ENCODE assay signal across 8 cellular contexts in genomic region chr16:57479422-57480126, GRCh38. TPM values are rescaled to one million over a fixed set of nuclear protein-coding genes. Genes with fewer than 3 reads are reported as not detected.
DNase-seq lines count a peak whose midpoint lies in the region; ATAC-seq and TF ChIP-seq lines count a peak whose summit lies in the region.

No MANE protein-coding gene starts in this region.

- CTCF ChIA-PET in Calu3 (lab: Charles Lee): interaction anchor here (0.6 to 1.7 kb wide), 5 partner anchors 17 to 412 kb away, joined by 3 to 5 read pairs (median 3); partner anchors contain the start of genes CIAPIN1, COQ9 and POLR2C
- CTCF ChIA-PET in activated CD8-positive, alpha-beta memory T cell treated with anti-CD3 and anti-CD28 coated beads, Interleukin-2, amount 10 ng/mL, durations not matched to agents 7 days and 5 days (lab: Charles Lee): no interaction called here

- H3K27me3 Mint-ChIP-seq in Calu3 (ENCODE audit: unreplicated experiment): no peaks in the 10 kb centered on the region
- no peaks in the 10 kb centered on the region for H3K27me3 Mint-ChIP-seq in activated CD8-positive, alpha-beta memory T cell treated with anti-CD3 and anti-CD28 coated beads, Interleukin-2, amount 10 ng/mL, durations not matched to agents 7 days and 5 days

- TF ChIP-seq CTCF in Calu3 (IDR thresholded peaks at IDR 0.05; ENCODE audit: unreplicated experiment): no peak
- no peak for TF ChIP-seq CTCF in esophagus squamous epithelium (IDR thresholded peaks at IDR 0.05)

- no peak for ATAC-seq in activated CD8-positive, alpha-beta memory T cell treated with anti-CD3 and anti-CD28 coated beads, Interleukin-2, amount 10 ng/mL, durations not matched to agents 7 days and 5 days
- ATAC-seq in HG03378 (IDR thresholded peaks at IDR 0.05; ENCODE audit: unreplicated experiment): no peak

- H3K4me1 Mint-ChIP-seq in Calu3 (ENCODE audit: low read depth, unreplicated experiment): peaks cover 25% of the 10 kb centered on the region
- H3K4me1 Mint-ChIP-seq in activated CD8-positive, alpha-beta memory T cell treated with anti-CD3 and anti-CD28 coated beads, Interleukin-2, amount 10 ng/mL, durations not matched to agents 7 days and 5 days: peaks cover 16% of the 10 kb centered on the region

- DNase-seq in Calu3 (no peak), NCI-H446 (lab: John Stamatoyannopoulos, UW) (peak; percentile 7 to 50), esophagus squamous epithelium (lab: John Stamatoyannopoulos, UW) (no peak), NCI-H345 (lab: John Stamatoyannopoulos, UW) (no peak), occipital lobe (lab: John Stamatoyannopoulos, UW) (no peak)
- no peak for DNase-seq in activated CD8-positive, alpha-beta memory T cell treated with anti-CD3 and anti-CD28 coated beads, Interleukin-2, amount 10 ng/mL, durations not matched to agents 7 days and 5 days

- TF ChIP-seq POLR2A in esophagus squamous epithelium (IDR thresholded peaks at IDR 0.05): no peak

- BruUV-seq in Calu3 (replicated peaks; lab: Mats Ljungman, UMichigan): no TSS peak

- H3K4me3 Mint-ChIP-seq in Calu3 (ENCODE audit: low read depth, unreplicated experiment): peak overlapping the region; percentile 60
- H3K4me3 Mint-ChIP-seq in activated CD8-positive, alpha-beta memory T cell treated with anti-CD3 and anti-CD28 coated beads, Interleukin-2, amount 10 ng/mL, durations not matched to agents 7 days and 5 days: no peak overlapping the region

- peak overlapping the region in 3 of 4 donors; percentile 5 to 77 (median 31) for H3K27ac ChIP-seq in esophagus squamous epithelium
- peak overlapping the region; percentile 54 for H3K27ac ChIP-seq in muscle layer of duodenum (ENCODE audit: low read length)

- H3K9me3 Mint-ChIP-seq in Calu3 (ENCODE audit: low read depth, unreplicated experiment): no peaks in the 10 kb centered on the region
- no peaks in the 10 kb centered on the region for H3K9me3 Mint-ChIP-seq in activated CD8-positive, alpha-beta memory T cell treated with anti-CD3 and anti-CD28 coated beads, Interleukin-2, amount 10 ng/mL, durations not matched to agents 7 days and 5 days (ENCODE audit: low read depth)

- H3K4me1 ChIP-seq in esophagus squamous epithelium (peaks cover 30 to 62% (median 30%) of the 10 kb centered on the region in 3 donors), muscle layer of duodenum (ENCODE audit: control insufficient read depth in 1 of 2, insufficient read depth in 2 of 2, low read length in 2 of 2) (peaks cover 0 to 15% of the 10 kb centered on the region in 2 donors)

- H3K36me3 Mint-ChIP-seq in Calu3 (ENCODE audit: insufficient read depth, unreplicated experiment): peaks cover 5% of the 10 kb centered on the region
- H3K36me3 Mint-ChIP-seq in activated CD8-positive, alpha-beta memory T cell treated with anti-CD3 and anti-CD28 coated beads, Interleukin-2, amount 10 ng/mL, durations not matched to agents 7 days and 5 days: no peaks in the 10 kb centered on the region

- H3K27me3 ChIP-seq in esophagus squamous epithelium (no peaks in the 10 kb centered on the region), muscle layer of duodenum (ENCODE audit: low read depth, low read length) (no peaks in the 10 kb centered on the region)

- H3K9me3 ChIP-seq in esophagus squamous epithelium: no peaks in the 10 kb centered on the region
- H3K9me3 ChIP-seq in muscle layer of duodenum (ENCODE audit: control insufficient read depth in 1 of 2, low read length in 2 of 2): no peaks in the 10 kb centered on the region

- 28 to 29% methylated on average over 7 to 21 of the region's 24 CpGs for WGBS in esophagus squamous epithelium, 2 donors

- intact Hi-C loops in Calu3 (cut with micrococcal nuclease; ENCODE audit: unreplicated experiment): no loop called here
- intact Hi-C loops in esophagus squamous epithelium (cut with DNase I): loop anchor here (10.0 kb wide), 1 partner anchor 45 kb away; no protein-coding TSS in a partner anchor

- H3K27ac Mint-ChIP-seq in Calu3 (ENCODE audit: unreplicated experiment): peak overlapping the region; percentile 58
- H3K27ac Mint-ChIP-seq in activated CD8-positive, alpha-beta memory T cell treated with anti-CD3 and anti-CD28 coated beads, Interleukin-2, amount 10 ng/mL, durations not matched to agents 7 days and 5 days: no peak overlapping the region

- peak overlapping the region; percentile 18 to 62 (median 40) for H3K4me3 ChIP-seq in esophagus squamous epithelium
- H3K4me3 ChIP-seq in muscle layer of duodenum (ENCODE audit: low read depth in 1 of 2, low read length in 2 of 2): peak overlapping the region; percentile 54 to 66

- peaks cover 0 to 42% (median 0%) of the 10 kb centered on the region in 3 donors for H3K36me3 ChIP-seq in esophagus squamous epithelium
- H3K36me3 ChIP-seq in muscle layer of duodenum (ENCODE audit: control insufficient read depth in 1 of 2, insufficient read depth in 2 of 2, low read length in 2 of 2): peaks cover under 1 to 4% of the 10 kb centered on the region in 2 donors

RNA-seq across cellular contexts. Expression of gene DOK4, which starts 6.7 kb away (rescaled TPM):
- 23.0 and 34.7 TPM in 2 replicates for total RNA-seq in Calu3 (2022)
- 10 to 100 TPM; 20.7 to 42.7 (median 28.8) TPM for total RNA-seq in esophagus squamous epithelium
- total RNA-seq in activated CD8-positive, alpha-beta memory T cell treated with anti-CD3 and anti-CD28 coated beads, Interleukin-2, amount 10 ng/mL, durations not matched to agents 7 days and 5 days: 1 to 10 TPM; 3.4 to 4.7 TPM
- 65.0 TPM for total RNA-seq in occipital lobe

RNA-seq across cellular contexts. Expression of gene POLR2C, which starts 17.1 kb away (rescaled TPM):
- total RNA-seq in Calu3 (2022) (69.4 and 80.0 TPM in 2 replicates), esophagus squamous epithelium (10 to 100 TPM; 58.8 to 86.8 (median 71.1) TPM), occipital lobe (52.7 TPM)
- 10 to 100 TPM; 48.6 to 61.7 TPM for total RNA-seq in activated CD8-positive, alpha-beta memory T cell treated with anti-CD3 and anti-CD28 coated beads, Interleukin-2, amount 10 ng/mL, durations not matched to agents 7 days and 5 days

RNA-seq across cellular contexts. Expression of gene COQ9, which starts 32.3 kb away (rescaled TPM):
- 75.9 and 77.7 TPM in 2 replicates for total RNA-seq in Calu3 (2022)
- 10 to 100 TPM; 43.6 to 62.0 (median 53.4) TPM for total RNA-seq in esophagus squamous epithelium
- total RNA-seq in activated CD8-positive, alpha-beta memory T cell treated with anti-CD3 and anti-CD28 coated beads, Interleukin-2, amount 10 ng/mL, durations not matched to agents 7 days and 5 days: 10 to 100 TPM; 36.8 to 43.1 TPM
- 20.9 TPM for total RNA-seq in occipital lobe

RNA-seq across cellular contexts. Expression of gene CIAPIN1, which starts 32.4 kb away (rescaled TPM):
- 76.6 and 77.2 TPM in 2 replicates for total RNA-seq in Calu3 (2022)
- total RNA-seq in esophagus squamous epithelium: 10 to 100 TPM; 30.5 to 42.9 (median 33.5) TPM
- 10 to 100 TPM; 46.5 to 62.5 TPM for total RNA-seq in activated CD8-positive, alpha-beta memory T cell treated with anti-CD3 and anti-CD28 coated beads, Interleukin-2, amount 10 ng/mL, durations not matched to agents 7 days and 5 days
- 51.5 TPM for total RNA-seq in occipital lobe

RNA-seq across cellular contexts. Expression of gene CCDC102A, which starts 56.8 kb away (rescaled TPM):
- total RNA-seq in Calu3 (2022): 6.8 and 7.9 TPM in 2 replicates
- 10 to 100 TPM in 1 of 4 donors, 1 to 10 TPM in 3; 3.5 to 10.9 (median 6.9) TPM for total RNA-seq in esophagus squamous epithelium
- 10 to 100 TPM; 19.7 to 20.2 TPM for total RNA-seq in activated CD8-positive, alpha-beta memory T cell treated with anti-CD3 and anti-CD28 coated beads, Interleukin-2, amount 10 ng/mL, durations not matched to agents 7 days and 5 days
- total RNA-seq in occipital lobe: 1.7 TPM

Comparison
In these comparisons a context has a peak if more than half of its experiments do, and no peak if none do; other contexts are left out.
1. DNase-seq: peak in NCI-H446 (2 of 2); none in Calu3 (single experiment), esophagus squamous epithelium (single experiment), NCI-H345 (single experiment), activated CD8-positive, alpha-beta memory T cell treated with anti-CD3 and anti-CD28 coated beads, Interleukin-2, amount 10 ng/mL, durations not matched to agents 7 days and 5 days (single experiment) and occipital lobe (single experiment).